ENCODE assay signal across 18 cellular contexts in genomic region chr2:157857881-157858280, GRCh38. TPM values are rescaled to one million over a fixed set of nuclear protein-coding genes. Genes with fewer than 3 reads are reported as not detected.
DNase-seq lines count a peak whose midpoint lies in the region; ATAC-seq and TF ChIP-seq lines count a peak whose summit lies in the region.
"Had no signal": no experiment of that assay in that cellular context is flagged by ENCODE, and none has a peak within 500 bp of the region (broad histone marks: within the 10 kb centered on the region; RNA-seq: fewer than 3 reads in every experiment).

No MANE protein-coding gene starts in this region.

- DNase-seq in AG10803 (ENCODE audit: low read depth): peak; percentile 52
- peak; percentile 28 for DNase-seq in Daoy (ENCODE audit: low read depth)
- no peak for DNase-seq in activated T-helper 2 cell treated with anti-CD3 and anti-CD28 coated beads, Interferon-gamma antibody, Interleukin-2, Interleukin-4, amounts not matched to agents 10 μg/mL and 5 μg/mL and 100 μg/mL, durations not matched to agents 14 hours and 24 hours and 36 hours (ENCODE audit: low spot score)
- peak; percentile 29 for DNase-seq in kidney tubule cell (ENCODE audit: low spot score)
- DNase-seq in vagina (ENCODE audit: extremely low spot score in 2 of 2): no peak
- no peak for DNase-seq in GM23338 (ENCODE audit: low spot score)
- DNase-seq in Karpas-422: no peak
- DNase-seq: activated CD8-positive, alpha-beta memory T cell treated with anti-CD3 and anti-CD28 coated beads, Interleukin-2, amount 50 U/mL, for 4 hours; heart right ventricle; kidney; NCI-H1092 treated with DMSO at 0.1 percent for 48 hours; NCI-H226; occipital lobe; WERI-Rb-1 had no signal

- H3K36me3 ChIP-seq in vagina (no peaks in the 10 kb centered on the region), GM23338 (ENCODE audit: insufficient read depth) (no peaks in the 10 kb centered on the region), Karpas-422 (ENCODE audit: insufficient read depth, low read length) (no peaks in the 10 kb centered on the region)
- H3K36me3 ChIP-seq: WERI-Rb-1 had no signal

- no peaks in the 10 kb centered on the region for H3K9me3 ChIP-seq in vagina
- H3K9me3 ChIP-seq in Karpas-422 (ENCODE audit: low read length): no peaks in the 10 kb centered on the region
- H3K9me3 ChIP-seq: BLaER1 treated with 17β-estradiol and CSF1 and Interleukin-3, amounts not matched to agents 10 nM and 100 nM; heart right ventricle had no signal

- H3K4me1 ChIP-seq in vagina: peaks cover 8% of the 10 kb centered on the region
- no peaks in the 10 kb centered on the region; the same call in 1 of the 2 replicates for H3K4me1 ChIP-seq in GM23338 (ENCODE audit: insufficient read depth)
- no peaks in the 10 kb centered on the region for H3K4me1 ChIP-seq in Karpas-422 (ENCODE audit: low read length)

- H3K4me2 ChIP-seq in GM23338: no peak overlapping the region
- H3K4me2 ChIP-seq in Karpas-422 (ENCODE audit: low read depth, low read length, poor library complexity, severe bottlenecking): no peak overlapping the region

- no peak for TF ChIP-seq POLR2A in vagina (IDR thresholded peaks at IDR 0.05)

- H3K36me3 Mint-ChIP-seq in activated T-helper 2 cell treated with anti-CD3 and anti-CD28 coated beads, Interferon-gamma antibody, Interleukin-2, Interleukin-4, amounts not matched to agents 10 μg/mL and 5 μg/mL and 100 μg/mL, durations not matched to agents 14 hours and 24 hours and 36 hours (ENCODE audit: low read depth): peaks cover 43% of the 10 kb centered on the region
- H3K36me3 Mint-ChIP-seq in GM23338 (ENCODE audit: low read depth): peaks cover 4% of the 10 kb centered on the region; the same call in 1 of the 3 replicates
- peaks cover 30% of the 10 kb centered on the region for H3K36me3 Mint-ChIP-seq in stimulated activated memory B cell treated with anti-CD40 and anti-IgM and Interleukin-4, amounts not matched to agents 10 μg/mL and 1 μg/mL and 100 μg/mL, for 72 hours

- no peak overlapping the region for H2AFZ ChIP-seq in GM23338
- no peak overlapping the region for H2AFZ ChIP-seq in Karpas-422 (ENCODE audit: low read length)

- no peaks in the 10 kb centered on the region for H3K9me2 ChIP-seq in GM23338 (ENCODE audit: insufficient read depth)
- H3K9me2 ChIP-seq in Karpas-422 (replicated peaks; ENCODE audit: insufficient read depth, low read length): no peaks in the 10 kb centered on the region

- H3K9ac ChIP-seq in Karpas-422 (ENCODE audit: low read length): no peak overlapping the region
- H3K9ac ChIP-seq: BLaER1 treated with 17β-estradiol and CSF1 and Interleukin-3, amounts not matched to agents 10 nM and 100 nM had no signal

- no peak for TF ChIP-seq CTCF in AG10803 (conservative IDR thresholded peaks at IDR 0.05; ENCODE audit: low read length)
- TF ChIP-seq CTCF in vagina (IDR thresholded peaks at IDR 0.05): no peak
- no peak for TF ChIP-seq CTCF in GM23338 (conservative IDR thresholded peaks at IDR 0.05; ENCODE audit: low read depth in 2 of 2)

- no peak overlapping the region for H3K4me3 ChIP-seq in AG10803 (ENCODE audit: low read length)
- no peak overlapping the region for H3K4me3 ChIP-seq in vagina
- H3K4me3 ChIP-seq in GM23338: no peak overlapping the region
- no peak overlapping the region for H3K4me3 ChIP-seq in Karpas-422 (ENCODE audit: low read length)
- H3K4me3 ChIP-seq: BLaER1 treated with 17β-estradiol and CSF1 and Interleukin-3, amounts not matched to agents 10 nM and 100 nM; heart right ventricle; SK-N-MC had no signal

- H4K20me1 ChIP-seq in GM23338 (replicated peaks; ENCODE audit: insufficient read depth) (no peaks in the 10 kb centered on the region; the same call in 1 of the 2 replicates), Karpas-422 (ENCODE audit: insufficient read depth, low read depth, low read length) (no peaks in the 10 kb centered on the region)

- intact Hi-C loops in activated T-helper 2 cell treated with anti-CD3 and anti-CD28 coated beads, Interferon-gamma antibody, Interleukin-2, Interleukin-4, amounts not matched to agents 10 μg/mL and 5 μg/mL and 100 μg/mL, durations not matched to agents 14 hours and 24 hours and 36 hours (cut with micrococcal nuclease): no loop called here
- intact Hi-C loops in vagina (cut with DNase I): no loop called here

- no peak for ATAC-seq in GM23338
- no peak for ATAC-seq in stimulated activated memory B cell treated with anti-CD40 and anti-IgM and Interleukin-4, amounts not matched to agents 10 μg/mL and 1 μg/mL and 100 μg/mL, for 72 hours
- ATAC-seq: heart right ventricle, HepG2 had no signal

- H3K27ac Mint-ChIP-seq in activated T-helper 2 cell treated with anti-CD3 and anti-CD28 coated beads, Interferon-gamma antibody, Interleukin-2, Interleukin-4, amounts not matched to agents 10 μg/mL and 5 μg/mL and 100 μg/mL, durations not matched to agents 14 hours and 24 hours and 36 hours: peak overlapping the region; percentile 8
- H3K27ac Mint-ChIP-seq in GM23338: no peak overlapping the region
- no peak overlapping the region for H3K27ac Mint-ChIP-seq in stimulated activated memory B cell treated with anti-CD40 and anti-IgM and Interleukin-4, amounts not matched to agents 10 μg/mL and 1 μg/mL and 100 μg/mL, for 72 hours

- H3K4me1 Mint-ChIP-seq in activated T-helper 2 cell treated with anti-CD3 and anti-CD28 coated beads, Interferon-gamma antibody, Interleukin-2, Interleukin-4, amounts not matched to agents 10 μg/mL and 5 μg/mL and 100 μg/mL, durations not matched to agents 14 hours and 24 hours and 36 hours (ENCODE audit: low read depth): peaks cover 24% of the 10 kb centered on the region
- peaks cover 8% of the 10 kb centered on the region for H3K4me1 Mint-ChIP-seq in GM23338
- no peaks in the 10 kb centered on the region for H3K4me1 Mint-ChIP-seq in stimulated activated memory B cell treated with anti-CD40 and anti-IgM and Interleukin-4, amounts not matched to agents 10 μg/mL and 1 μg/mL and 100 μg/mL, for 72 hours

- H3K27me3 Mint-ChIP-seq in activated T-helper 2 cell treated with anti-CD3 and anti-CD28 coated beads, Interferon-gamma antibody, Interleukin-2, Interleukin-4, amounts not matched to agents 10 μg/mL and 5 μg/mL and 100 μg/mL, durations not matched to agents 14 hours and 24 hours and 36 hours (ENCODE audit: low read depth): no peaks in the 10 kb centered on the region
- H3K27me3 Mint-ChIP-seq in GM23338 (ENCODE audit: insufficient read depth, low read depth, poor library complexity): no peaks in the 10 kb centered on the region
- no peaks in the 10 kb centered on the region for H3K27me3 Mint-ChIP-seq in stimulated activated memory B cell treated with anti-CD40 and anti-IgM and Interleukin-4, amounts not matched to agents 10 μg/mL and 1 μg/mL and 100 μg/mL, for 72 hours

- no peaks in the 10 kb centered on the region for H3F3A ChIP-seq in GM23338 (replicated peaks; ENCODE audit: low read depth)

- H3K4me3 Mint-ChIP-seq in activated T-helper 2 cell treated with anti-CD3 and anti-CD28 coated beads, Interferon-gamma antibody, Interleukin-2, Interleukin-4, amounts not matched to agents 10 μg/mL and 5 μg/mL and 100 μg/mL, durations not matched to agents 14 hours and 24 hours and 36 hours (ENCODE audit: low read depth): no peak overlapping the region
- no peak overlapping the region for H3K4me3 Mint-ChIP-seq in GM23338
- no peak overlapping the region for H3K4me3 Mint-ChIP-seq in stimulated activated memory B cell treated with anti-CD40 and anti-IgM and Interleukin-4, amounts not matched to agents 10 μg/mL and 1 μg/mL and 100 μg/mL, for 72 hours

- no peak overlapping the region for H3K27ac ChIP-seq in vagina
- H3K27ac ChIP-seq in GM23338 (ENCODE audit: low read depth): no peak overlapping the region
- no peak overlapping the region for H3K27ac ChIP-seq in Karpas-422 (ENCODE audit: low read length)
- H3K27ac ChIP-seq: BLaER1 treated with 17β-estradiol and CSF1 and Interleukin-3, amounts not matched to agents 10 nM and 100 nM; heart right ventricle; SK-N-MC; WERI-Rb-1 had no signal

- H3K79me2 ChIP-seq in GM23338 (replicated peaks; ENCODE audit: insufficient read depth) (peaks cover 34% of the 10 kb centered on the region), Karpas-422 (ENCODE audit: low read length) (no peaks in the 10 kb centered on the region)

- no peaks in the 10 kb centered on the region for H3K27me3 ChIP-seq in vagina
- H3K27me3 ChIP-seq in GM23338 (ENCODE audit: insufficient read depth): no peaks in the 10 kb centered on the region
- H3K27me3 ChIP-seq in Karpas-422 (ENCODE audit: low read length): no peaks in the 10 kb centered on the region
- H3K27me3 ChIP-seq: BLaER1 treated with 17β-estradiol and CSF1 and Interleukin-3, amounts not matched to agents 10 nM and 100 nM; heart right ventricle had no signal

- no peaks in the 10 kb centered on the region for H3K9me3 Mint-ChIP-seq in activated T-helper 2 cell treated with anti-CD3 and anti-CD28 coated beads, Interferon-gamma antibody, Interleukin-2, Interleukin-4, amounts not matched to agents 10 μg/mL and 5 μg/mL and 100 μg/mL, durations not matched to agents 14 hours and 24 hours and 36 hours
- no peaks in the 10 kb centered on the region for H3K9me3 Mint-ChIP-seq in GM23338
- H3K9me3 Mint-ChIP-seq in stimulated activated memory B cell treated with anti-CD40 and anti-IgM and Interleukin-4, amounts not matched to agents 10 μg/mL and 1 μg/mL and 100 μg/mL, for 72 hours: no peaks in the 10 kb centered on the region

TF ChIP-seq in GM23338, 12 proteins besides CTCF, POLR2A, EP300 and RAD21 (continues in another document):
- TF ChIP-seq ETS1 (IDR thresholded peaks at IDR 0.05): no peak
- TF ChIP-seq ZNF331 (CRISPR knock-in tag; IDR thresholded peaks at IDR 0.05; ENCODE audit: low read depth): no peak

RNA-seq across cellular contexts. Expression of gene ACVR1, which starts 18.2 kb away (rescaled TPM):
- 7.2 and 11.3 TPM in 2 replicates for total RNA-seq in Daoy (2014; rRNA removed; shearing (Covaris generic))
- total RNA-seq in activated T-helper 2 cell treated with anti-CD3 and anti-CD28 coated beads, Interferon-gamma antibody, Interleukin-2, Interleukin-4, amounts not matched to agents 10 μg/mL and 5 μg/mL and 100 μg/mL, durations not matched to agents 14 hours and 24 hours and 36 hours: 26.7 and 27.1 TPM in 2 replicates
- 25.8 TPM for total RNA-seq in vagina
- 20.0 and 21.5 TPM in 2 replicates for total RNA-seq in GM23338 (2014; rRNA removed; shearing (Covaris generic))
- 8.9 and 9.2 TPM in 2 replicates for polyA plus RNA-seq in GM23338 (2016; fragmentation: Nextera tagmentation; extraction: Ambion mirVana)
- total RNA-seq in Karpas-422 (2014; rRNA removed; shearing (Covaris generic); ENCODE audit: low replicate concordance): 0.07 and 0.22 TPM in 2 replicates

Comparison
In these comparisons a context has a peak if more than half of its experiments do, and no peak if none do; other contexts are left out.
1. DNase-seq: peak in AG10803 (single experiment), Daoy (single experiment) and kidney tubule cell (single experiment); none in activated T-helper 2 cell treated with anti-CD3 and anti-CD28 coated beads, Interferon-gamma antibody, Interleukin-2, Interleukin-4, amounts not matched to agents 10 μg/mL and 5 μg/mL and 100 μg/mL, durations not matched to agents 14 hours and 24 hours and 36 hours (single experiment), vagina (0 of 2), GM23338 (single experiment) and Karpas-422 (single experiment).